21 cellular contexts compared by ENCODE assay signal in genomic region chr10:18404530-18404929, GRCh38.
"Had no signal": no experiment of that assay in that cellular context is flagged by ENCODE, and none has a peak within 500 bp of the region (broad histone marks: within the 10 kb centered on the region; RNA-seq: fewer than 3 reads in every experiment).

No MANE protein-coding gene starts in this region.

- H3K4me1 ChIP-seq: psoas muscle, right lobe of liver, uterus had no signal

- H3K4me2 ChIP-seq: neural progenitor cell had no signal

- FAIRE-seq: keratinocyte had no signal

- ATAC-seq: effector memory CD8-positive, alpha-beta T cell; gastroesophageal sphincter; left lung; lower lobe of right lung; natural killer cell; psoas muscle; right lobe of liver; stimulated activated memory B cell treated with anti-CD40 and anti-IgM and Interleukin-4, amounts not matched to agents 10 μg/mL and 1 μg/mL and 100 μg/mL, for 72 hours had no signal

- H3K27me3 ChIP-seq: esophagus squamous epithelium, gastroesophageal sphincter, right lobe of liver, tibial artery, upper lobe of left lung, uterus had no signal

- H3K36me3 ChIP-seq: esophagus squamous epithelium, gastroesophageal sphincter, left lung, lower lobe of right lung, neural progenitor cell, right lobe of liver, tibial artery, upper lobe of left lung, uterus had no signal

- DNase-seq: effector memory CD8-positive, alpha-beta T cell; esophagus squamous epithelium; foreskin fibroblast; immature natural killer cell; left lung; lower lobe of right lung; natural killer cell; psoas muscle; retina; right lobe of liver; stimulated activated CD4-positive, alpha-beta T cell treated with anti-CD3 and anti-CD28 coated beads, Interleukin-15, amount 100 ng/mL, for 24 hours; stimulated activated CD4-positive, alpha-beta T cell treated with anti-CD3 and anti-CD28 coated beads, Interleukin-1b, Interleukin-23, amount 100 ng/mL, for 48 hours; stimulated activated CD4-positive, alpha-beta T cell treated with anti-CD3 and anti-CD28 coated beads, Interleukin-4, amount 100 ng/mL, for 24 hours; tibial artery; upper lobe of left lung; uterus had no signal

- H3K27ac ChIP-seq: coronary artery, esophagus squamous epithelium, gastroesophageal sphincter, left lung, lower lobe of right lung, neural progenitor cell, psoas muscle, right lobe of liver, tibial artery, upper lobe of left lung, uterus had no signal

- H3K9me3 ChIP-seq: esophagus squamous epithelium, gastroesophageal sphincter, left lung, lower lobe of right lung, psoas muscle, right lobe of liver, tibial artery, upper lobe of left lung, uterus had no signal

- H2AFZ ChIP-seq: neural progenitor cell had no signal

- H3K4me3 ChIP-seq: coronary artery, esophagus squamous epithelium, gastroesophageal sphincter, left lung, lower lobe of right lung, neural progenitor cell, psoas muscle, right lobe of liver, tibial artery, upper lobe of left lung, uterus had no signal
